Comparison of ENCODE assay signal across 17 cellular contexts in the genomic region with DNA sequence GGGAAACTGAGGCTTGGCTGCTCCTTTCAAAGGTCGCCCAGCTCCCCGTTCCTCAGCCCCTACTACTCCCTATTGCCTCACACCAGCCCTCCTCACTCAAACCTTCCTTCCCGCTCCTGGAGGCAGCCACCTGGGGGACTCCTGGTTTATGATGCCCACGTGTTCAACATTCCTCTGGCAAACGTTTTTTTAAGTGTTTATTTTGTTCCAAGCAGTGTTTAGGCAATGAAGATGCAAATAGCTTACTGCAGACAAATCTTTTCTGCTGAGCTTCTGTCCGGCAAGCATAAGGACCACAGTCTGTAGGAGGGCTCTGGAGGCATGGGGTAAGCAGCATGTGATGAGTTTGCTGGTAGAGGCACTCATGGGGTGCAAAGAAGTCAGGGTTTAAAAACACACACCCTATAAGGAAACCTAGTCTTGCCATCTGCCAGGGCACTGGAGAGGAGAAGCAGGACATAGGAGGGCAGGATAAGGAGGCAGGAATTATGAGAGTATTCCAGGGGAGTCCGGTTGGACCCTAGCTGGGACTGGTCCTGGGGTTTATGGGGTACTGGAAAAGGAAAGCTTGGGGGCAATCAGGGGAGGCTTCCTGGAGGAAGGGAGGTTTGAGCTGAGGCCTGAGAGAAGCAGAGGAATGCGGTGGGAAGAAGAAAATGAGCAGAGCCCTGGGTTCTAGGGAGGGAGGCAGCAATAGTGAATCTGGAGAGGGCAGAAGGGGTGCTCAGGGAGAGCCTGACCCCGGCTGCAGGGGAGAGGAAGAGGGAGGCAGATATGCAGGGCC.
DNase-seq lines count a peak whose midpoint lies in the region; ATAC-seq and TF ChIP-seq lines count a peak whose summit lies in the region.
"Had no signal": no experiment of that assay in that cellular context is flagged by ENCODE, and none has a peak within 500 bp of the region (broad histone marks: within the 10 kb centered on the region; RNA-seq: fewer than 3 reads in every experiment).

No MANE protein-coding gene starts in this region.

- H3K4ac ChIP-seq in neuronal stem cell (ENCODE audit: low read length), result no peak overlapping the region

- no peak overlapping the region for H3K23ac ChIP-seq in neuronal stem cell (ENCODE audit: low read depth, low read length, poor library complexity)

- no peak overlapping the region for H2BK12ac ChIP-seq in neuronal stem cell (ENCODE audit: low read length)

- H3K18ac ChIP-seq in neuronal stem cell (ENCODE audit: low read length), result no peak overlapping the region

- H3K27ac ChIP-seq in right cardiac atrium (ENCODE audit: low read length) (no peak overlapping the region), left ventricle myocardium inferior (replicated peaks) (no peak overlapping the region), SJCRH30 (peak overlapping the region; percentile 79), neuronal stem cell (replicated peaks; ENCODE audit: low read length) (no peak overlapping the region)

- H3K4me1 ChIP-seq in right cardiac atrium (ENCODE audit: control insufficient read depth, insufficient read depth, low read length) (peaks cover 13% of the 10 kb centered on the region), left ventricle myocardium inferior (peaks cover 43% of the 10 kb centered on the region), SJCRH30 (peaks cover 32% of the 10 kb centered on the region), neuronal stem cell (ENCODE audit: control insufficient read depth in 2 of 2, insufficient read depth in 1 of 2, low read depth in 1 of 2, low read length in 2 of 2) (peaks cover 3 to 12% of the 10 kb centered on the region in 2 donors)
- H3K4me1 ChIP-seq: breast epithelium had no signal

- no peak overlapping the region for H4K91ac ChIP-seq in neuronal stem cell (ENCODE audit: low read depth, low read length, poor library complexity)

- H3K4me2 ChIP-seq in neuronal stem cell (ENCODE audit: insufficient read depth, low read length, poor library complexity, severe bottlenecking), result no peak overlapping the region
- H3K4me2 ChIP-seq: smooth muscle cell had no signal

- H4K8ac ChIP-seq in neuronal stem cell (ENCODE audit: low read depth, low read length), result no peak overlapping the region

- no peak overlapping the region for H2BK120ac ChIP-seq in neuronal stem cell (ENCODE audit: low read depth, low read length)

- H3K27ac Mint-ChIP-seq in glutamatergic neuron (ENCODE audit: unreplicated experiment) (peak overlapping the region; percentile 77), type B pancreatic cell (peak overlapping the region; percentile 35)
- H3K27ac Mint-ChIP-seq: activated CD4-positive, alpha-beta T cell treated with anti-CD3 and anti-CD28 coated beads, Interleukin-2, amount 10 ng/mL, durations not matched to agents 7 days and 5 days had no signal

- no peak overlapping the region for H2AFZ ChIP-seq in neuronal stem cell (ENCODE audit: low read length)

- peaks cover 3% of the 10 kb centered on the region for H3K79me1 ChIP-seq in neuronal stem cell (ENCODE audit: low read depth, low read length)

- no peaks in the 10 kb centered on the region for H3K9me3 ChIP-seq in right cardiac atrium (ENCODE audit: control insufficient read depth, low read length)
- H3K9me3 ChIP-seq in left ventricle myocardium inferior (replicated peaks), result no peaks in the 10 kb centered on the region
- H3K9me3 ChIP-seq in SJCRH30 (replicated peaks), result no peaks in the 10 kb centered on the region
- H3K9me3 ChIP-seq in neuronal stem cell (replicated peaks in 1 of 2; ENCODE audit: control insufficient read depth in 2 of 2, insufficient read depth in 1 of 2, low read depth in 1 of 2, low read length in 2 of 2), result no peaks in the 10 kb centered on the region
- H3K9me3 ChIP-seq: BE2C, breast epithelium, MG63 had no signal

- no peak overlapping the region for H3K9ac ChIP-seq in neuronal stem cell (ENCODE audit: low read depth, low read length, poor library complexity)

- intact Hi-C loops in right cardiac atrium (cut with DNase I), result no loop called here
- intact Hi-C loops in left ventricle myocardium inferior (cut with micrococcal nuclease), result no loop called here

- no peak overlapping the region for H3K14ac ChIP-seq in neuronal stem cell (ENCODE audit: low read length)

- ATAC-seq in right cardiac atrium, result no peak
- ATAC-seq in HG03280 (IDR thresholded peaks at IDR 0.05; ENCODE audit: unreplicated experiment), result no peak

- H2BK5ac ChIP-seq in neuronal stem cell (ENCODE audit: low read length), result no peak overlapping the region

- H2BK15ac ChIP-seq in neuronal stem cell (ENCODE audit: low read length), result no peak overlapping the region

- H3K36me3 Mint-ChIP-seq in glutamatergic neuron (ENCODE audit: unreplicated experiment) (no peaks in the 10 kb centered on the region), type B pancreatic cell (peaks cover 36% of the 10 kb centered on the region)

- peak in 2 of 3 donors; percentile 5 to 19 for DNase-seq in right cardiac atrium
- DNase-seq in left ventricle myocardium inferior, result no peak
- no peak for DNase-seq in SJCRH30
- DNase-seq in glutamatergic neuron, result no peak
- DNase-seq in type B pancreatic cell (ENCODE audit: extremely low spot score, unreplicated experiment), result no peak
- no peak for DNase-seq in neuronal stem cell (ENCODE audit: low spot score)
- no peak for DNase-seq in epidermal melanocyte (ENCODE audit: insufficient read length, low spot score)
- DNase-seq: activated CD4-positive, alpha-beta T cell treated with anti-CD3 and anti-CD28 coated beads, Interleukin-2, amount 10 ng/mL, durations not matched to agents 7 days and 5 days; BE2C; effector memory CD4-positive, alpha-beta T cell; foreskin melanocyte; MG63; NCI-H2081; occipital lobe had no signal

- peaks cover 32% of the 10 kb centered on the region for H3K4me1 Mint-ChIP-seq in glutamatergic neuron (ENCODE audit: low read depth, unreplicated experiment)
- H3K4me1 Mint-ChIP-seq in type B pancreatic cell (ENCODE audit: unreplicated experiment), result peaks cover 28% of the 10 kb centered on the region

- TF ChIP-seq CTCF in left ventricle myocardium inferior (IDR thresholded peaks at IDR 0.05; ENCODE audit: borderline replicate concordance) (no peak), glutamatergic neuron (IDR thresholded peaks at IDR 0.05; ENCODE audit: partially characterized antibody, unreplicated experiment) (no peak), type B pancreatic cell (conservative IDR thresholded peaks at IDR 0.05) (no peak)

- H3K9me3 Mint-ChIP-seq in glutamatergic neuron (ENCODE audit: unreplicated experiment) (peaks cover 17% of the 10 kb centered on the region), type B pancreatic cell (no peaks in the 10 kb centered on the region)
- H3K9me3 Mint-ChIP-seq: activated CD4-positive, alpha-beta T cell treated with anti-CD3 and anti-CD28 coated beads, Interleukin-2, amount 10 ng/mL, durations not matched to agents 7 days and 5 days had no signal

- no peak overlapping the region for H3K4me3 ChIP-seq in right cardiac atrium (ENCODE audit: low read length)
- no peak overlapping the region for H3K4me3 ChIP-seq in left ventricle myocardium inferior
- no peak overlapping the region for H3K4me3 ChIP-seq in SJCRH30
- no peak overlapping the region for H3K4me3 ChIP-seq in neuronal stem cell (ENCODE audit: low read length in 2 of 2)
- H3K4me3 ChIP-seq: breast epithelium, MG63, smooth muscle cell had no signal

- 87% methylated on average over 9 of the region's 9 CpGs for WGBS in right cardiac atrium
- WGBS in neuronal stem cell (ENCODE audit: extremely low coverage in 2 of 2, insufficient read length in 2 of 2, insufficient replicate concordance in 1 of 2), 2 donors, result no CpG with 5 or more reads among the region's 9 CpGs

- no peak overlapping the region for H2AK5ac ChIP-seq in neuronal stem cell (ENCODE audit: low read depth, low read length)

- H3K27me3 ChIP-seq in right cardiac atrium (ENCODE audit: control insufficient read depth, insufficient read depth) (no peaks in the 10 kb centered on the region), left ventricle myocardium inferior (ENCODE audit: low read depth) (no peaks in the 10 kb centered on the region), SJCRH30 (no peaks in the 10 kb centered on the region), neuronal stem cell (ENCODE audit: control insufficient read depth in 3 of 3, insufficient read depth in 3 of 3, low read depth in 1 of 3, low read length in 3 of 3) (no peaks in the 10 kb centered on the region)
- H3K27me3 ChIP-seq: BE2C, breast epithelium, MG63 had no signal

- H3K4me3 Mint-ChIP-seq in glutamatergic neuron (ENCODE audit: unreplicated experiment) (peak overlapping the region; percentile 58), type B pancreatic cell (no peak overlapping the region)
- H3K4me3 Mint-ChIP-seq: activated CD4-positive, alpha-beta T cell treated with anti-CD3 and anti-CD28 coated beads, Interleukin-2, amount 10 ng/mL, durations not matched to agents 7 days and 5 days had no signal

- H3K27me3 Mint-ChIP-seq in glutamatergic neuron (ENCODE audit: unreplicated experiment) (peaks cover 17% of the 10 kb centered on the region), type B pancreatic cell (no peaks in the 10 kb centered on the region)
- H3K27me3 Mint-ChIP-seq: activated CD4-positive, alpha-beta T cell treated with anti-CD3 and anti-CD28 coated beads, Interleukin-2, amount 10 ng/mL, durations not matched to agents 7 days and 5 days had no signal

- H3K36me3 ChIP-seq in left ventricle myocardium inferior (peaks cover 58% of the 10 kb centered on the region), SJCRH30 (peaks cover 32% of the 10 kb centered on the region), neuronal stem cell (replicated peaks in 1 of 2; ENCODE audit: control insufficient read depth in 2 of 2, insufficient read depth in 2 of 2, low read length in 2 of 2) (peaks cover 2 to 33% of the 10 kb centered on the region in 2 donors)
- H3K36me3 ChIP-seq: breast epithelium had no signal

Comparison
In these comparisons a context has a peak if more than half of its experiments do, and no peak if none do; other contexts are left out.
1. DNase-seq: peak in right cardiac atrium (2 of 3); none in left ventricle myocardium inferior (single experiment), SJCRH30 (0 of 2), glutamatergic neuron (single experiment), type B pancreatic cell (single experiment), neuronal stem cell (single experiment) and epidermal melanocyte (single experiment).